In the genomic region with DNA sequence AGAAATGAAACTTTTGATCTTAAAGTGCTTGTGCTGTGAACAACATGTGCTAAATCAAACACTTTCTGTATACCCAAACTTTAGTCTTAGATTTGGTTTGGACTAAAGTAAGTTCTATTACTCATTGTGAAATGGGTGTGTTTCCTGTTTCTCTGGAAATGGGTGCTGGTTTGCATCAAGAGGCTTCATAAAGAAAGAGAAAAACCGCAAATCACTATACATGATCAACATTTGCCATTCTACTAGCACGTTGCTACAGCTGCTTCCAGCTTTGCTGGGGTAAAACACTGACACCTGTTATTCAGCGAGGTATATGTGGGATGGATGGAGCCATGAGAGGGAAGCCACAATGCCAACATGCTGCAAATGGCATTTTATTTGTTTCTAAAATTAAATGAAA, we compare ENCODE assay signal across 8 cellular contexts.
DNase-seq lines count a peak whose midpoint lies in the region; ATAC-seq and TF ChIP-seq lines count a peak whose summit lies in the region.

No MANE protein-coding gene starts in this region.

- H3K4me3 ChIP-seq in gastroesophageal sphincter (no peak overlapping the region), WERI-Rb-1 (ENCODE audit: low read depth, low read length) (no peak overlapping the region)

- peaks cover 0 to 21% (median 0%) of the 10 kb centered on the region in 3 donors for H3K4me1 ChIP-seq in gastroesophageal sphincter

- no peak for DNase-seq in H4 (ENCODE audit: low spot score)
- DNase-seq in WERI-Rb-1 = no peak
- DNase-seq in cardiac septum (ENCODE audit: low spot score) = no peak
- DNase-seq in DMS114 treated with DMSO at 0.1 percent for 48 hours (lab: John Stamatoyannopoulos, UW; ENCODE audit: unreplicated experiment) = no peak

- H3K27me3 ChIP-seq in gastroesophageal sphincter = no peaks in the 10 kb centered on the region
- no peaks in the 10 kb centered on the region for H3K27me3 ChIP-seq in WERI-Rb-1 (ENCODE audit: insufficient read depth, low read depth, severe bottlenecking)

- TF ChIP-seq CTCF in gastroesophageal sphincter (IDR thresholded peaks at IDR 0.05) (no peak), WERI-Rb-1 (IDR thresholded peaks at IDR 0.05; ENCODE audit: low read depth, low read length) (no peak)

- 83 to 93% methylated on average over 2 to 3 of the region's 3 CpGs for WGBS in gastroesophageal sphincter (ENCODE audit: low coverage in 1 of 2), 2 donors

- no peaks in the 10 kb centered on the region for H3K36me3 ChIP-seq in gastroesophageal sphincter
- no peaks in the 10 kb centered on the region for H3K36me3 ChIP-seq in WERI-Rb-1

- ATAC-seq in GM18511 (IDR thresholded peaks at IDR 0.05; ENCODE audit: unreplicated experiment) (peak; percentile 95), GM21619 (IDR thresholded peaks at IDR 0.05; ENCODE audit: unreplicated experiment) (peak; percentile 93), HG03571 (IDR thresholded peaks at IDR 0.05; ENCODE audit: unreplicated experiment) (peak; percentile 91), gastroesophageal sphincter (no peak)

- no peak for TF ChIP-seq POLR2A in gastroesophageal sphincter (IDR thresholded peaks at IDR 0.05)

- H3K27ac ChIP-seq in gastroesophageal sphincter (peak overlapping the region in 3 of 4 donors; percentile 32 to 71 (median 53)), WERI-Rb-1 (no peak overlapping the region)

- TF ChIP-seq EP300 in gastroesophageal sphincter (IDR thresholded peaks at IDR 0.05) = no peak

- no peaks in the 10 kb centered on the region for H3K9me3 ChIP-seq in gastroesophageal sphincter
- no peaks in the 10 kb centered on the region for H3K9me3 ChIP-seq in WERI-Rb-1 (ENCODE audit: severe bottlenecking)

- intact Hi-C loops in cardiac septum (cut with DNase I) = no loop called here
